In the genomic region with DNA sequence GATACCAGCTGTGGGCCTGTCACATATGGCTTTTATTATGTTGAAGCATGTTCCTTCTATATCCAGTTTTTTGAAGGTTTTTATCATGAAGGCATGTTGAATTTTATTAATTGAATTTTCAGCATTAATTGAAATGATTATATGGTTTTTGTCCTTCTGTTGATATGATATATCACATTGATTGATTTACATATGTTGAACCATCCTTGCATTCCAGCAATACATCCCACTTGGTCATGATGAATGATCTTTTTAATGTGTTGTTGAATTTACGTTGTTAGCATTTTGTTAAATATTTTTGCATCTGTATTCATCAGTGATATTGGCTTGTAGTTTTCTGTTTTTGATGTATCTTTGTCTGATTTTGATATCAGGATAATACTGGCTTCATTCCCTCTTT, we compare ENCODE assay signal across 1 cellular context.
TF ChIP-seq lines count a peak whose summit lies in the region.

No MANE protein-coding gene starts in this region.

TF ChIP-seq in K562, 482 proteins besides CTCF, POLR2A, EP300 and RAD21:
- TF ChIP-seq HNRNPLL (IDR thresholded peaks at IDR 0.05; ENCODE audit: low read depth, low read length, poor library complexity, severe bottlenecking) (no peak), ZNF324 (CRISPR knock-in tag; IDR thresholded peaks at IDR 0.05) (peak; percentile 99), MEIS2 (IDR thresholded peaks at IDR 0.05; ENCODE audit: partially characterized antibody) (peak; percentile 14), TRIM28 (IDR thresholded peaks at IDR 0.05) (peak; percentile 49; the same call in 1 of the 2 replicates), CBX3 (IDR thresholded peaks at IDR 0.05; ENCODE audit: borderline replicate concordance in 1 of 2, low read length in 2 of 2) (peak in 1 of 2 experiments; percentile 42; a peak in 1 of 3 replicates)
- TF ChIP-seq, protein P1, sequence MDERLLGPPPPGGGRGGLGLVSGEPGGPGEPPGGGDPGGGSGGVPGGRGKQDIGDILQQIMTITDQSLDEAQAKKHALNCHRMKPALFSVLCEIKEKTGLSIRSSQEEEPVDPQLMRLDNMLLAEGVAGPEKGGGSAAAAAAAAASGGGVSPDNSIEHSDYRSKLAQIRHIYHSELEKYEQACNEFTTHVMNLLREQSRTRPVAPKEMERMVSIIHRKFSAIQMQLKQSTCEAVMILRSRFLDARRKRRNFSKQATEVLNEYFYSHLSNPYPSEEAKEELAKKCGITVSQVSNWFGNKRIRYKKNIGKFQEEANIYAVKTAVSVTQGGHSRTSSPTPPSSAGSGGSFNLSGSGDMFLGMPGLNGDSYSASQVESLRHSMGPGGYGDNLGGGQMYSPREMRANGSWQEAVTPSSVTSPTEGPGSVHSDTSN (CRISPR knock-in tag; IDR thresholded peaks at IDR 0.05; ENCODE audit: low read depth) = no peak
- TF ChIP-seq, protein P1 (tag; conservative IDR thresholded peaks at IDR 0.05; ENCODE audit: low read depth) = 0 out of 2 replicates have a peak, but pooled peaks have one; percentile 44
TF ChIP-seq in K562: peak in this region for 5.
